18 cellular contexts compared by ENCODE assay signal in the genomic region with DNA sequence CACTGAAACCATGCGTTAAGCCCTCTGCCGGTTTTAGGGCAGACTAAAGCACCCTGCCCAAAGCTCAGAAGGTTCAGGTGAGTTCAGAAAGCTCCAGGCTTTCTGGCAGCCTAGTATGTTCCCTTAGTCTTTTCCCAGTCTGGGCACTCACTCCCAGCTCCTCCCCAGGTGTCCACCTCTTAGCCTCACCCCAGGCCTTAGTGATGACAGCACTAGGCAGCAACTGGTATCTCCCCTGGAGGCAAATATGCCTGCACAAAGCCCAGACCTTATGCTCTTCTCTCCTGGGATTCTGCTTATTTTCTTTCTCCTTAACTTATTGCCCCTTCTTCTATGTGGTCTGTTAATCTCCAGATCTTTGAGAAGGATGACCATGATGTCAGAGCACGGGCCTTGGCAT.
"Had no signal": no experiment of that assay in that cellular context is flagged by ENCODE, and none has a peak within 500 bp of the region (broad histone marks: within the 10 kb centered on the region; RNA-seq: fewer than 3 reads in every experiment).

No MANE protein-coding gene starts in this region.

- H3K27ac ChIP-seq: neutrophil had no signal

- DNase-seq: activated B cell treated with CpG ODN at 0.5 μM for 24 hours; activated CD4-positive, alpha-beta T cell treated with anti-CD3 and anti-CD28 coated beads for 48 hours; activated CD8-positive, alpha-beta memory T cell treated with anti-CD3 and anti-CD28 coated beads, Interleukin-2, amount 50 U/mL, for 48 hours; activated CD8-positive, alpha-beta T cell treated with anti-CD3 and anti-CD28 coated beads, Interleukin-2, amount 10 ng/mL, durations not matched to agents 7 days and 5 days; activated gamma-delta T cell; activated naive CD8-positive, alpha-beta T cell treated with anti-CD3 and anti-CD28 coated beads, Interleukin-2, amount 10 ng/mL, durations not matched to agents 7 days and 5 days; activated T-cell treated with anti-CD3 and anti-CD28 coated beads, Interleukin-2, amount 50 U/mL, for 72 hours; anterior cingulate cortex; dermis blood vessel endothelial cell; foreskin melanocyte; midbrain; posterior cingulate gyrus; stimulated activated CD4-positive, alpha-beta T cell treated with anti-CD3 and anti-CD28 coated beads, Interleukin-15, amount 100 ng/mL, for 24 hours; stimulated activated CD4-positive, alpha-beta T cell treated with anti-CD3 and anti-CD28 coated beads, Interleukin-4, amount 100 ng/mL, for 1 hour; stimulated activated naive CD4-positive, alpha-beta T cell had no signal

- H3K27me3 ChIP-seq: neutrophil, tibial nerve had no signal

- H3K4me3 ChIP-seq: lung, tibial nerve had no signal

- H3K4me3 Mint-ChIP-seq: activated B cell treated with CpG ODN at 0.5 μM for 24 hours; activated CD8-positive, alpha-beta T cell treated with anti-CD3 and anti-CD28 coated beads, Interleukin-2, amount 10 ng/mL, durations not matched to agents 7 days and 5 days; activated naive CD8-positive, alpha-beta T cell treated with anti-CD3 and anti-CD28 coated beads, Interleukin-2, amount 10 ng/mL, durations not matched to agents 7 days and 5 days; activated T-cell treated with anti-CD3 and anti-CD28 coated beads, Interleukin-2, amount 50 U/mL, for 72 hours had no signal

- H3K9me3 ChIP-seq: neutrophil, tibial nerve had no signal

- H3K9me3 Mint-ChIP-seq: activated B cell treated with CpG ODN at 0.5 μM for 24 hours; activated naive CD8-positive, alpha-beta T cell treated with anti-CD3 and anti-CD28 coated beads, Interleukin-2, amount 10 ng/mL, durations not matched to agents 7 days and 5 days; activated T-cell treated with anti-CD3 and anti-CD28 coated beads, Interleukin-2, amount 50 U/mL, for 72 hours had no signal

- ATAC-seq: activated CD8-positive, alpha-beta T cell treated with anti-CD3 and anti-CD28 coated beads, Interleukin-2, amount 10 ng/mL, durations not matched to agents 7 days and 5 days; activated T-cell treated with anti-CD3 and anti-CD28 coated beads, Interleukin-2, amount 50 U/mL, for 72 hours had no signal

- H3K27me3 Mint-ChIP-seq: activated B cell treated with CpG ODN at 0.5 μM for 24 hours had no signal

- H3K27ac Mint-ChIP-seq: activated B cell treated with CpG ODN at 0.5 μM for 24 hours; activated CD8-positive, alpha-beta T cell treated with anti-CD3 and anti-CD28 coated beads, Interleukin-2, amount 10 ng/mL, durations not matched to agents 7 days and 5 days; activated naive CD8-positive, alpha-beta T cell treated with anti-CD3 and anti-CD28 coated beads, Interleukin-2, amount 10 ng/mL, durations not matched to agents 7 days and 5 days; activated T-cell treated with anti-CD3 and anti-CD28 coated beads, Interleukin-2, amount 50 U/mL, for 72 hours had no signal

- H3K36me3 Mint-ChIP-seq: activated naive CD8-positive, alpha-beta T cell treated with anti-CD3 and anti-CD28 coated beads, Interleukin-2, amount 10 ng/mL, durations not matched to agents 7 days and 5 days had no signal

- H3K36me3 ChIP-seq: neutrophil, tibial nerve had no signal
